Comparison of ENCODE assay signal across 25 cellular contexts in genomic region chr18:55073116-55073515, GRCh38.
"Had no signal": no experiment of that assay in that cellular context is flagged by ENCODE, and none has a peak within 500 bp of the region (broad histone marks: within the 10 kb centered on the region; RNA-seq: fewer than 3 reads in every experiment).

No MANE protein-coding gene starts in this region.

- H3K27ac ChIP-seq: ascending aorta, body of pancreas, cardiac muscle cell, VCaP had no signal

- H3K4me3 ChIP-seq: ascending aorta, body of pancreas, cardiac muscle cell had no signal

- FAIRE-seq: RCC 7860 had no signal

- H3K4me1 ChIP-seq: ascending aorta, body of pancreas had no signal

- H3K36me3 ChIP-seq: ascending aorta, cardiac muscle cell had no signal

- ATAC-seq: activated CD4-positive, alpha-beta T cell treated with anti-CD3 and anti-CD28 coated beads for 36 hours; activated T-cell treated with anti-CD3 and anti-CD28 coated beads, Interleukin-2, amount 50 U/mL, for 72 hours; body of pancreas; T-cell had no signal

- H3K9me3 ChIP-seq: ascending aorta, body of pancreas had no signal

- DNase-seq: activated CD4-positive, alpha-beta memory T cell treated with anti-CD3 and anti-CD28 coated beads, Interleukin-2, amount 10 ng/mL, durations not matched to agents 7 days and 5 days; activated CD4-positive, alpha-beta T cell treated with anti-CD3 and anti-CD28 coated beads for 36 hours; activated CD4-positive, alpha-beta T cell treated with anti-CD3 and anti-CD28 coated beads, Interleukin-2, amount 50 U/mL, for 1 hour; activated naive CD4-positive, alpha-beta T cell treated with anti-CD3 and anti-CD28 coated beads, Interleukin-2, amount 50 U/mL, for 16 hours; activated naive CD8-positive, alpha-beta T cell treated with anti-CD3 and anti-CD28 coated beads, Interleukin-2, amount 10 ng/mL, durations not matched to agents 7 days and 5 days; activated T-cell treated with anti-CD3 and anti-CD28 coated beads, Interleukin-2, amount 50 U/mL, for 72 hours; body of pancreas; MM.1S; NCI-H1105; NCI-H1436; NCI-H1694 treated with DMSO at 0.1 percent for 48 hours; NCI-H2029 treated with DMSO at 0.1 percent for 48 hours; NCI-H345; NCI-H510A; NCI-H526 treated with DMSO at 0.1 percent for 48 hours; NCI-H82; OCI-M1; SHP77 treated with DMSO at 0.1 percent for 48 hours; T-cell; T-helper 2 cell; T1000 had no signal

- H3K27me3 ChIP-seq: ascending aorta, body of pancreas, cardiac muscle cell had no signal
